1 cellular context compared by ENCODE assay signal in genomic region chr1:248810000-248810726, GRCh38.
TF ChIP-seq lines count a peak whose summit lies in the region.

No MANE protein-coding gene starts in this region.

TF ChIP-seq in IMR-90, 13 proteins besides CTCF, POLR2A, EP300 and RAD21:
- TF ChIP-seq MAZ (IDR thresholded peaks at IDR 0.05; ENCODE audit: borderline replicate concordance, low read depth, low read length) (no peak), USF2 (IDR thresholded peaks at IDR 0.05; ENCODE audit: low read depth, low read length) (no peak), RCOR1 (IDR thresholded peaks at IDR 0.05; ENCODE audit: insufficient replicate concordance, low read length) (no peak), FOS (IDR thresholded peaks at IDR 0.05; ENCODE audit: low read depth, low read length) (no peak)
TF ChIP-seq in IMR-90: peak in this region for 0.
